1 cellular context compared by ENCODE assay signal in the genomic region with DNA sequence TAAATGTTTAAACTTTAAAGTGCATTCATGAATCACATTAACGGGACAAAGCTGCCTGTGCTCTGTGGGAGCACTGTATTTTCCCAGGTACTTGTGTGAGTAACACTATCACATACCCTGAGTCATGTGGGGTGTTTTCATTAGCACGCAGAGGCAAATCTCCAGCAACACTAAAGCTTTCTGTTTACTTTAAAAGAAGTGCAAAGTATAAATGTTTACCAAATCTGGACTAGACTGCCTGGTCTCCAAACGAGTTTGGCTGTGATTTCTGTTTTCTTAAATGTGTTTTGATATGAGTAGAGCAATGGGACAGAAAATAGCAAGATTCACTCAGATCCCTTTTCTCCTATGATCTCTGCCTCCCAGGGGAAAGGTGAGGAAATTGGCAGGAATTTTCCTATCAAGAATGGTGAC.
TF ChIP-seq lines count a peak whose summit lies in the region.

No MANE protein-coding gene starts in this region.

TF ChIP-seq in endothelial cell of umbilical vein, 7 proteins besides CTCF, POLR2A, EP300 and RAD21:
- TF ChIP-seq FOS (IDR thresholded peaks at IDR 0.05; ENCODE audit: borderline replicate concordance, insufficient read depth, low read length): peak; percentile 51
- no peak for TF ChIP-seq POLR2AphosphoS5 (IDR thresholded peaks at IDR 0.05; ENCODE audit: insufficient read depth, low read depth, low read length)
TF ChIP-seq in endothelial cell of umbilical vein: peak in this region for 1.
